Comparison of ENCODE assay signal across 15 cellular contexts in the genomic region with DNA sequence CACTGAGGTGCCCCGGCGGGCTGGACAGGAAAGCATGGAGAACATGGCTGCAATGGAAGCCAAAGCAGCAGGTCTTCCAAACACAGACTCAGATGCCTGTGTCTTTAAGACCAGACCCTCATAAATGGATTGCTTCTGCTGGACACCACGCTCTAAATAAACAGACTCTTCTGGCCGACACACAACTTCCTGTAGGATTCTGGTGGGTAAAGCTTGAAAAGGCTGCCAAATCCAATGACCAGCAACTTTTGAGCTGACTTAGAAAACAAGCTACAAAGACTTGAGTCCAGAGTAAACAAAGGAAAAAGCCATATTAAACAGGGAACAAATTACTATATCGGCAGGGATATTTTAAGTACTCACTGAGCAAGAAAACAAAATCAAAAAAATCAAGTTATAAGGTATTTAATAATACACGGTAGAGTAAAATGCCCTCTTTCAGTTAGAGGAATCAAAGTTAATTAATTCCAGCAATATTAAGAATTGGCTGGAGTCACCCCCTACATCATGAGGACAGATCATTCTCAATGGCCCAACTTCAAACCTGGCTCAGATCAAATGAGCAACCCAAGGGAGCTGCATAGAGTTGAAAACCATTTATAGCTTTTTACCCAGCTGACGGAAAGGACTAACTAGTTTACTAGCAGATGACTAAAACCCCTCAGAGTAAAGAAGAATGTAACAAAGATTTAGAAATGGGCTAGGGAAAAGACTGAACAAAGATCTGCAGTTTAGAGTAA.
DNase-seq lines count a peak whose midpoint lies in the region; ATAC-seq and TF ChIP-seq lines count a peak whose summit lies in the region.
"Had no signal": no experiment of that assay in that cellular context is flagged by ENCODE, and none has a peak within 500 bp of the region (broad histone marks: within the 10 kb centered on the region; RNA-seq: fewer than 3 reads in every experiment).

No MANE protein-coding gene starts in this region.

- H3K4me2 ChIP-seq in fibroblast of lung (ENCODE audit: extremely low read depth, insufficient read depth, low read length), result peak overlapping the region; percentile 55

- no peaks in the 10 kb centered on the region for H3K36me3 ChIP-seq in Panc1 (ENCODE audit: control insufficient read depth, insufficient read depth, low read length)
- H3K36me3 ChIP-seq in fibroblast of lung (ENCODE audit: control insufficient read depth, insufficient read depth, low read length), result no peaks in the 10 kb centered on the region
- no peaks in the 10 kb centered on the region for H3K36me3 ChIP-seq in mesodermal cell (ENCODE audit: control insufficient read depth, insufficient read depth, low read length)
- no peaks in the 10 kb centered on the region for H3K36me3 ChIP-seq in tibial artery
- H3K36me3 ChIP-seq: pancreas had no signal

- H3K9ac ChIP-seq in fibroblast of lung (ENCODE audit: insufficient read depth, low read length), result no peak overlapping the region

- no peaks in the 10 kb centered on the region for H4K20me1 ChIP-seq in fibroblast of lung (ENCODE audit: control insufficient read depth, extremely low read depth, insufficient read depth, low read length)

- CTCF ChIA-PET in Panc1 (lab: Charles Lee), result no interaction called here

- H3K9me3 Mint-ChIP-seq in activated T-helper 2 cell treated with anti-CD3 and anti-CD28 coated beads, Interferon-gamma antibody, Interleukin-2, Interleukin-4, amounts not matched to agents 10 μg/mL and 5 μg/mL and 100 μg/mL, durations not matched to agents 14 hours and 24 hours and 36 hours, result no peaks in the 10 kb centered on the region
- H3K9me3 Mint-ChIP-seq: activated CD8-positive, alpha-beta T cell treated with anti-CD3 and anti-CD28 coated beads for 36 hours had no signal

- intact Hi-C loops in Panc1 (cut with micrococcal nuclease; ENCODE audit: unreplicated experiment), result no loop called here
- intact Hi-C loops in tibial artery (cut with DNase I; ENCODE audit: low total_unique reads), result loop anchor here (5.0 kb wide), 1 partner anchor 149 kb away; no protein-coding TSS in a partner anchor
- intact Hi-C loops in activated T-helper 2 cell treated with anti-CD3 and anti-CD28 coated beads, Interferon-gamma antibody, Interleukin-2, Interleukin-4, amounts not matched to agents 10 μg/mL and 5 μg/mL and 100 μg/mL, durations not matched to agents 14 hours and 24 hours and 36 hours (cut with micrococcal nuclease), result no loop called here
- intact Hi-C loops in posterior vena cava (cut with DNase I), result no loop called here

- no peak overlapping the region for H2AFZ ChIP-seq in fibroblast of lung (ENCODE audit: low read length)

- H3K4me3 ChIP-seq in Panc1 (ENCODE audit: low read depth in 2 of 2, low read length in 2 of 2) (no peak overlapping the region), fibroblast of lung (replicated peaks in 1 of 4; ENCODE audit: control extremely low read depth in 1 of 4, insufficient read depth in 1 of 4, low read depth in 3 of 4, low read length in 4 of 4) (no peak overlapping the region), mesodermal cell (ENCODE audit: extremely low read depth, insufficient read depth, low read length, poor library complexity, severe bottlenecking) (no peak overlapping the region), tibial artery (no peak overlapping the region)
- H3K4me3 ChIP-seq: pancreas had no signal

- peaks cover 13% of the 10 kb centered on the region for H3K4me1 Mint-ChIP-seq in activated T-helper 2 cell treated with anti-CD3 and anti-CD28 coated beads, Interferon-gamma antibody, Interleukin-2, Interleukin-4, amounts not matched to agents 10 μg/mL and 5 μg/mL and 100 μg/mL, durations not matched to agents 14 hours and 24 hours and 36 hours (ENCODE audit: low read depth)

- POLR2A ChIA-PET in Panc1 (lab: Charles Lee), result no interaction called here

- H3K27ac Mint-ChIP-seq in activated T-helper 2 cell treated with anti-CD3 and anti-CD28 coated beads, Interferon-gamma antibody, Interleukin-2, Interleukin-4, amounts not matched to agents 10 μg/mL and 5 μg/mL and 100 μg/mL, durations not matched to agents 14 hours and 24 hours and 36 hours, result no peak overlapping the region
- H3K27ac Mint-ChIP-seq: activated CD8-positive, alpha-beta T cell treated with anti-CD3 and anti-CD28 coated beads for 36 hours had no signal

- H3K27me3 ChIP-seq in Panc1 (ENCODE audit: control insufficient read depth, insufficient read depth, low read length) (no peaks in the 10 kb centered on the region), fibroblast of lung (ENCODE audit: control insufficient read depth, insufficient read depth, low read length) (no peaks in the 10 kb centered on the region), tibial artery (no peaks in the 10 kb centered on the region)
- H3K27me3 ChIP-seq: pancreas had no signal

- H3K79me2 ChIP-seq in fibroblast of lung (ENCODE audit: control insufficient read depth, insufficient read depth, low read length), result peaks cover 5% of the 10 kb centered on the region

- WGBS in mesodermal cell (ENCODE audit: insufficient coverage in 2 of 2), 2 experiments, result 86 to 100% methylated on average over 2 of the region's 7 CpGs

- TF ChIP-seq CTCF in Panc1 (IDR thresholded peaks at IDR 0.05) (no peak), fibroblast of lung (conservative IDR thresholded peaks at IDR 0.05 in 1 of 2, IDR thresholded peaks at IDR 0.05 in 1 of 2; ENCODE audit: low read depth in 1 of 2, low read length in 2 of 2) (no peak), tibial artery (IDR thresholded peaks at IDR 0.05) (no peak)

- H3K27me3 Mint-ChIP-seq in activated T-helper 2 cell treated with anti-CD3 and anti-CD28 coated beads, Interferon-gamma antibody, Interleukin-2, Interleukin-4, amounts not matched to agents 10 μg/mL and 5 μg/mL and 100 μg/mL, durations not matched to agents 14 hours and 24 hours and 36 hours (ENCODE audit: low read depth), result no peaks in the 10 kb centered on the region
- H3K27me3 Mint-ChIP-seq: activated CD8-positive, alpha-beta T cell treated with anti-CD3 and anti-CD28 coated beads for 36 hours; activated naive CD8-positive, alpha-beta T cell had no signal

- in situ Hi-C loops in Panc1 (cut with HindIII; ENCODE audit: low pct_unique_long_range_greater_than_20kb, low sequenced_read_pairs), result no loop called here

- peaks cover 46% of the 10 kb centered on the region for H3K36me3 Mint-ChIP-seq in activated T-helper 2 cell treated with anti-CD3 and anti-CD28 coated beads, Interferon-gamma antibody, Interleukin-2, Interleukin-4, amounts not matched to agents 10 μg/mL and 5 μg/mL and 100 μg/mL, durations not matched to agents 14 hours and 24 hours and 36 hours (ENCODE audit: low read depth)

- DNase-seq in Panc1 (ENCODE audit: low read depth, low spot score) (no peak), fibroblast of lung (ENCODE audit: low read depth in 2 of 2) (peak; percentile 71 to 84), tibial artery (no peak), NCI-H1694 (lab: John Stamatoyannopoulos, UW) (no peak), posterior vena cava (ENCODE audit: low spot score) (no peak)
- DNase-seq in activated T-helper 2 cell treated with anti-CD3 and anti-CD28 coated beads, Interferon-gamma antibody, Interleukin-2, Interleukin-4, amounts not matched to agents 10 μg/mL and 5 μg/mL and 100 μg/mL, durations not matched to agents 14 hours and 24 hours and 36 hours (ENCODE audit: low spot score), result no peak
- DNase-seq: activated CD8-positive, alpha-beta T cell treated with anti-CD3 and anti-CD28 coated beads for 36 hours; islet precursor cell; NCI-H2171; pancreas; T-helper 9 cell had no signal

- H3K9me3 ChIP-seq in Panc1 (ENCODE audit: control insufficient read depth, insufficient read depth, low read depth, low read length), result no peaks in the 10 kb centered on the region
- no peaks in the 10 kb centered on the region for H3K9me3 ChIP-seq in fibroblast of lung (ENCODE audit: control insufficient read depth, insufficient read depth, low read depth, low read length)
- no peaks in the 10 kb centered on the region for H3K9me3 ChIP-seq in mesodermal cell (ENCODE audit: control insufficient read depth, low read length)
- H3K9me3 ChIP-seq in tibial artery, result no peaks in the 10 kb centered on the region
- H3K9me3 ChIP-seq: pancreas had no signal

- no peak for ATAC-seq in Panc1
- ATAC-seq in HG02884 (IDR thresholded peaks at IDR 0.05; ENCODE audit: unreplicated experiment), result no peak
- ATAC-seq: activated CD8-positive, alpha-beta T cell treated with anti-CD3 and anti-CD28 coated beads for 36 hours; HCT116; pancreas had no signal

- H3K27ac ChIP-seq in Panc1 (ENCODE audit: low read length) (peak overlapping the region; percentile 5; the same call in 1 of the 2 replicates), fibroblast of lung (ENCODE audit: insufficient read depth, low read length) (peak overlapping the region; percentile 35), mesodermal cell (ENCODE audit: low read depth, low read length, severe bottlenecking) (peak overlapping the region; percentile 10), tibial artery (peak overlapping the region; percentile 58 to 70)
- H3K27ac ChIP-seq: pancreas had no signal

- H3K4me3 Mint-ChIP-seq in activated T-helper 2 cell treated with anti-CD3 and anti-CD28 coated beads, Interferon-gamma antibody, Interleukin-2, Interleukin-4, amounts not matched to agents 10 μg/mL and 5 μg/mL and 100 μg/mL, durations not matched to agents 14 hours and 24 hours and 36 hours (ENCODE audit: low read depth), result no peak overlapping the region
- H3K4me3 Mint-ChIP-seq: activated CD8-positive, alpha-beta T cell treated with anti-CD3 and anti-CD28 coated beads for 36 hours; activated naive CD8-positive, alpha-beta T cell had no signal

- peaks cover 11% of the 10 kb centered on the region for H3K4me1 ChIP-seq in Panc1 (ENCODE audit: control insufficient read depth, insufficient read depth, low read length)
- peaks cover 19% of the 10 kb centered on the region for H3K4me1 ChIP-seq in fibroblast of lung (ENCODE audit: control insufficient read depth, extremely low read depth, insufficient read depth, low read length)
- H3K4me1 ChIP-seq in mesodermal cell (ENCODE audit: control insufficient read depth, insufficient read depth, low read length, poor library complexity, severe bottlenecking), result no peaks in the 10 kb centered on the region
- H3K4me1 ChIP-seq in tibial artery, result peaks cover 8 to 59% (median 38%) of the 10 kb centered on the region in 4 donors

- BruUV-seq in Panc1 (replicated peaks; lab: Mats Ljungman, UMichigan), result no TSS peak

Comparison
In these comparisons a context has a peak if more than half of its experiments do, and no peak if none do; other contexts are left out.
1. DNase-seq: peak in fibroblast of lung (2 of 2); none in Panc1 (single experiment), tibial artery (0 of 2), NCI-H1694 (single experiment), activated T-helper 2 cell treated with anti-CD3 and anti-CD28 coated beads, Interferon-gamma antibody, Interleukin-2, Interleukin-4, amounts not matched to agents 10 μg/mL and 5 μg/mL and 100 μg/mL, durations not matched to agents 14 hours and 24 hours and 36 hours (single experiment) and posterior vena cava (single experiment).
2. H3K27ac ChIP-seq: peak in every context shown above with its lines; median percentile 64 in tibial artery; 35 in fibroblast of lung; 10 in mesodermal cell; 5 in Panc1.